Comparison of ENCODE assay signal across 9 cellular contexts in genomic region chr5:66958984-66959641, GRCh38.
DNase-seq lines count a peak whose midpoint lies in the region; FAIRE-seq and TF ChIP-seq lines count a peak whose summit lies in the region.
"Had no signal": no experiment of that assay in that cellular context is flagged by ENCODE, and none has a peak within 500 bp of the region (broad histone marks: within the 10 kb centered on the region; RNA-seq: fewer than 3 reads in every experiment).

No MANE protein-coding gene starts in this region.

- H3K9ac ChIP-seq in HUES48 (ENCODE audit: low read depth, low read length), result no peak overlapping the region
- H3K9ac ChIP-seq in subcutaneous abdominal adipose tissue (ENCODE audit: low read length in 5 of 5), result peak overlapping the region in 4 of 5 donors; percentile 20 to 57 (median 34)

- H3K36me3 ChIP-seq in HUES48 (ENCODE audit: control insufficient read depth, insufficient read depth, low read length) (no peaks in the 10 kb centered on the region), subcutaneous abdominal adipose tissue (ENCODE audit: control insufficient read depth in 5 of 5, insufficient read depth in 5 of 5, low read length in 5 of 5) (no peaks in the 10 kb centered on the region)

- DNase-seq in cerebellum (ENCODE audit: low spot score), result peak; percentile 6
- peak; percentile 61 for DNase-seq in left kidney (ENCODE audit: low read depth, low spot score)
- no peak for DNase-seq in GM12892 (ENCODE audit: insufficient read length)
- DNase-seq in effector CD8-positive, alpha-beta T cell (lab: John Stamatoyannopoulos, UW), result no peak
- DNase-seq in NCI-H1105 treated with DMSO at 0.1 percent for 48 hours (lab: John Stamatoyannopoulos, UW), result no peak
- DNase-seq in NOMO-1 (lab: John Stamatoyannopoulos, UW; ENCODE audit: unreplicated experiment in 2 of 2), result no peak
- DNase-seq: activated B cell treated with CpG ODN at 0.5 μM for 24 hours had no signal

- H3K27ac ChIP-seq in HUES48 (ENCODE audit: low read depth, low read length), result peak overlapping the region; percentile 80
- H3K27ac ChIP-seq in subcutaneous abdominal adipose tissue (ENCODE audit: low read depth, low read length), result peak overlapping the region; percentile 91

- H3K9me3 ChIP-seq in HUES48 (ENCODE audit: control insufficient read depth, insufficient read depth, low read length), result no peaks in the 10 kb centered on the region
- H3K9me3 ChIP-seq in subcutaneous abdominal adipose tissue (ENCODE audit: control insufficient read depth in 5 of 5, low read length in 5 of 5), result no peaks in the 10 kb centered on the region

- FAIRE-seq in GM12892 (lab: Jason Lieb, UNC), result no peak

- H3K27me3 ChIP-seq in HUES48 (ENCODE audit: control insufficient read depth, insufficient read depth, low read length) (no peaks in the 10 kb centered on the region), subcutaneous abdominal adipose tissue (ENCODE audit: control insufficient read depth in 5 of 5, insufficient read depth in 4 of 5, low read length in 5 of 5) (no peaks in the 10 kb centered on the region)

- no peak for TF ChIP-seq POLR2A in GM12892 (IDR thresholded peaks at IDR 0.05; ENCODE audit: low read depth, low read length)

- H3K4me1 ChIP-seq in HUES48 (ENCODE audit: control insufficient read depth, insufficient read depth, low read length) (peaks cover 54% of the 10 kb centered on the region), subcutaneous abdominal adipose tissue (ENCODE audit: control insufficient read depth in 5 of 5, insufficient read depth in 5 of 5, low read length in 5 of 5) (peaks cover 2 to 42% (median 28%) of the 10 kb centered on the region in 5 donors)

- H3K4me3 ChIP-seq in HUES48 (ENCODE audit: low read depth, low read length) (peak overlapping the region; percentile 46), subcutaneous abdominal adipose tissue (ENCODE audit: low read depth in 1 of 5, low read length in 5 of 5) (peak overlapping the region; percentile 60 to 90 (median 71))

Comparison
In these comparisons a context has a peak if more than half of its experiments do, and no peak if none do; other contexts are left out.
1. DNase-seq: peak in cerebellum (single experiment) and left kidney (single experiment); none in GM12892 (single experiment), effector CD8-positive, alpha-beta T cell (single experiment), NCI-H1105 treated with DMSO at 0.1 percent for 48 hours (single experiment) and NOMO-1 (0 of 2).